Comparison of ENCODE assay signal across 1 cellular context in the genomic region with DNA sequence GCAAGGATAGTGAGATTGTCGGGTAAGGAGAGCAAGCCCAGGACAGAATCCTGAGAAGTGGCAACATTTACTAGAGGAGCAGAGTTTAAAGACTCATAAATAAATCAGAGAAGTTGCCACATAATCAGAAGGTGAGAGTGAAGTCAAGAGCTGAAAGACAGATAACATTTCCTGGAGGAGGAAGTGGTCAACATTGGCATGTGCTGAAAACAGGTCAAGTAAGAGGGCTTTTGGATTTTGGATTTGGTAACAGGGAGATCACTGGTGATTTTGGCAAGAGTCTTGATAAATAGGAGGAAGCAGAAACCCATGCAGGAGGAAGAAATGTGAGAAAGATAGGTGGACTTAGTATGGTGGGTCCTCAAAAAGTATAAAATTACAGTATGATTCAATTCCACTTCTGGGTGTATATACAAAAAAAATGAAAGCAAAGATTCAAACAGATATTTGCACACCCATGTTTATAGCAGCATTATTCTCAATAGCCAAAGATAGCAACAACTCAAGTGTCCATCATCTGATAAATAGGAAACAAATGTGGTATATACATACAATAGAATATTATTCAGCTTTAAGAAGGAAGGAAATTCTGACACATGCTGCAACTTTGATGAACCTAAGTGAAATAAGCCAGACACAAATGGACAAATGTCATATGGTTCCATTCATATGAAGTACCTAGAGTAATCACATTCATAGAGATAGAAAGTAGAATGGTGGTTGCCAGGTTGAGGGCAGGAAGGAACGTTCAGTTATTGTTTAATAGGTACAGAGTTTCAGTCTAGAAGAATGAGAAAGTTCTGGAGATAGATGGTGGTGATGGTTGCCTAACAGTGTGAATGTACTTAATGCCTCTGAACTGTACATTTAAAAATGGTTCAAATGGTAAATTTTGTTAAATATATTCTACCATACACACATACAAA.
TF ChIP-seq lines count a peak whose summit lies in the region.

No MANE protein-coding gene starts in this region.

TF ChIP-seq in K562, 482 proteins besides CTCF, POLR2A, EP300 and RAD21 (continued from another document and continues in another):
- TF ChIP-seq, protein P1, sequence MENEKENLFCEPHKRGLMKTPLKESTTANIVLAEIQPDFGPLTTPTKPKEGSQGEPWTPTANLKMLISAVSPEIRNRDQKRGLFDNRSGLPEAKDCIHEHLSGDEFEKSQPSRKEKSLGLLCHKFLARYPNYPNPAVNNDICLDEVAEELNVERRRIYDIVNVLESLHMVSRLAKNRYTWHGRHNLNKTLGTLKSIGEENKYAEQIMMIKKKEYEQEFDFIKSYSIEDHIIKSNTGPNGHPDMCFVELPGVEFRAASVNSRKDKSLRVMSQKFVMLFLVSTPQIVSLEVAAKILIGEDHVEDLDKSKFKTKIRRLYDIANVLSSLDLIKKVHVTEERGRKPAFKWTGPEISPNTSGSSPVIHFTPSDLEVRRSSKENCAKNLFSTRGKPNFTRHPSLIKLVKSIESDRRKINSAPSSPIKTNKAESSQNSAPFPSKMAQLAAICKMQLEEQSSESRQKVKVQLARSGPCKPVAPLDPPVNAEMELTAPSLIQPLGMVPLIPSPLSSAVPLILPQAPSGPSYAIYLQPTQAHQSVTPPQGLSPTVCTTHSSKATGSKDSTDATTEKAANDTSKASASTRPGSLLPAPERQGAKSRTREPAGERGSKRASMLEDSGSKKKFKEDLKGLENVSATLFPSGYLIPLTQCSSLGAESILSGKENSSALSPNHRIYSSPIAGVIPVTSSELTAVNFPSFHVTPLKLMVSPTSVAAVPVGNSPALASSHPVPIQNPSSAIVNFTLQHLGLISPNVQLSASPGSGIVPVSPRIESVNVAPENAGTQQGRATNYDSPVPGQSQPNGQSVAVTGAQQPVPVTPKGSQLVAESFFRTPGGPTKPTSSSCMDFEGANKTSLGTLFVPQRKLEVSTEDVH (IDR thresholded peaks at IDR 0.05; ENCODE audit: low read depth, partially characterized antibody): no peak
- TF ChIP-seq SP2 (IDR thresholded peaks at IDR 0.05; ENCODE audit: extremely low read depth, low read depth, low read length, poor library complexity, severe bottlenecking) (no peak), KHSRP (IDR thresholded peaks at IDR 0.05) (no peak), HNRNPK (IDR thresholded peaks at IDR 0.05; ENCODE audit: low read depth, low read length, poor library complexity, severe bottlenecking) (no peak), ZBTB17 (CRISPR knock-in tag; IDR thresholded peaks at IDR 0.05) (no peak), ESRRB (CRISPR knock-in tag; IDR thresholded peaks at IDR 0.05; ENCODE audit: borderline replicate concordance) (no peak), NFE2L1 (tag; IDR thresholded peaks at IDR 0.05; ENCODE audit: borderline replicate concordance, low read depth) (no peak), STAG1 (CRISPR knock-in tag; IDR thresholded peaks at IDR 0.05; ENCODE audit: borderline replicate concordance) (no peak), ZBED1 (IDR thresholded peaks at IDR 0.05) (no peak), SETDB1 (IDR thresholded peaks at IDR 0.05; ENCODE audit: low read length) (no peak), TRIM28 (IDR thresholded peaks at IDR 0.05) (no peak), ZNF77 (CRISPR knock-in tag; IDR thresholded peaks at IDR 0.05) (no peak), LCOR (CRISPR knock-in tag; IDR thresholded peaks at IDR 0.05) (no peak), SPI1 (IDR thresholded peaks at IDR 0.05; ENCODE audit: borderline replicate concordance, low read depth, low read length) (peak; percentile 91), HCFC1 (IDR thresholded peaks at IDR 0.05; ENCODE audit: low read depth, low read length) (no peak), RUNX1 (IDR thresholded peaks at IDR 0.05; ENCODE audit: low read depth) (no peak), ZNF311 (CRISPR knock-in tag; IDR thresholded peaks at IDR 0.05) (no peak), KDM4B (IDR thresholded peaks at IDR 0.05; ENCODE audit: borderline replicate concordance in 2 of 2, low read depth in 1 of 2) (no peak), TSC22D4 (tag; IDR thresholded peaks at IDR 0.05) (no peak), HDAC3 (IDR thresholded peaks at IDR 0.05; ENCODE audit: borderline replicate concordance, partially characterized antibody) (no peak), SMAD3 (CRISPR knock-in tag; conservative IDR thresholded peaks at IDR 0.05) (no peak), ARHGAP35 (IDR thresholded peaks at IDR 0.05; ENCODE audit: partially characterized antibody) (no peak), COPS2 (conservative IDR thresholded peaks at IDR 0.05) (no peak), PHB2 (IDR thresholded peaks at IDR 0.05; ENCODE audit: low read depth) (0 out of 2 replicates have a peak, but pooled peaks have one; percentile 37), ZFP36 (IDR thresholded peaks at IDR 0.05; ENCODE audit: low read depth, low read length, partially characterized antibody) (no peak), GATAD2A (IDR thresholded peaks at IDR 0.05) (0 out of 2 replicates have a peak, but pooled peaks have one; percentile 25), ZNF76 (CRISPR knock-in tag; IDR thresholded peaks at IDR 0.05; ENCODE audit: borderline replicate concordance) (no peak), ZNF197 (CRISPR knock-in tag; IDR thresholded peaks at IDR 0.05; ENCODE audit: low read depth) (no peak), POLR2G (IDR thresholded peaks at IDR 0.05; ENCODE audit: low read depth, low read length) (no peak), CHD2 (IDR thresholded peaks at IDR 0.05; ENCODE audit: low read depth, low read length) (no peak)
- TF ChIP-seq, protein P2, sequence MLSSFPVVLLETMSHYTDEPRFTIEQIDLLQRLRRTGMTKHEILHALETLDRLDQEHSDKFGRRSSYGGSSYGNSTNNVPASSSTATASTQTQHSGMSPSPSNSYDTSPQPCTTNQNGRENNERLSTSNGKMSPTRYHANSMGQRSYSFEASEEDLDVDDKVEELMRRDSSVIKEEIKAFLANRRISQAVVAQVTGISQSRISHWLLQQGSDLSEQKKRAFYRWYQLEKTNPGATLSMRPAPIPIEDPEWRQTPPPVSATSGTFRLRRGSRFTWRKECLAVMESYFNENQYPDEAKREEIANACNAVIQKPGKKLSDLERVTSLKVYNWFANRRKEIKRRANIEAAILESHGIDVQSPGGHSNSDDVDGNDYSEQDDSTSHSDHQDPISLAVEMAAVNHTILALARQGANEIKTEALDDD (IDR thresholded peaks at IDR 0.05): peak; percentile 88
- TF ChIP-seq, protein P3, sequence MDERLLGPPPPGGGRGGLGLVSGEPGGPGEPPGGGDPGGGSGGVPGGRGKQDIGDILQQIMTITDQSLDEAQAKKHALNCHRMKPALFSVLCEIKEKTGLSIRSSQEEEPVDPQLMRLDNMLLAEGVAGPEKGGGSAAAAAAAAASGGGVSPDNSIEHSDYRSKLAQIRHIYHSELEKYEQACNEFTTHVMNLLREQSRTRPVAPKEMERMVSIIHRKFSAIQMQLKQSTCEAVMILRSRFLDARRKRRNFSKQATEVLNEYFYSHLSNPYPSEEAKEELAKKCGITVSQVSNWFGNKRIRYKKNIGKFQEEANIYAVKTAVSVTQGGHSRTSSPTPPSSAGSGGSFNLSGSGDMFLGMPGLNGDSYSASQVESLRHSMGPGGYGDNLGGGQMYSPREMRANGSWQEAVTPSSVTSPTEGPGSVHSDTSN (CRISPR knock-in tag; IDR thresholded peaks at IDR 0.05; ENCODE audit: low read depth): no peak
- TF ChIP-seq, protein P3 (tag; conservative IDR thresholded peaks at IDR 0.05; ENCODE audit: low read depth): peak; percentile 76
- TF ChIP-seq, protein P4, sequence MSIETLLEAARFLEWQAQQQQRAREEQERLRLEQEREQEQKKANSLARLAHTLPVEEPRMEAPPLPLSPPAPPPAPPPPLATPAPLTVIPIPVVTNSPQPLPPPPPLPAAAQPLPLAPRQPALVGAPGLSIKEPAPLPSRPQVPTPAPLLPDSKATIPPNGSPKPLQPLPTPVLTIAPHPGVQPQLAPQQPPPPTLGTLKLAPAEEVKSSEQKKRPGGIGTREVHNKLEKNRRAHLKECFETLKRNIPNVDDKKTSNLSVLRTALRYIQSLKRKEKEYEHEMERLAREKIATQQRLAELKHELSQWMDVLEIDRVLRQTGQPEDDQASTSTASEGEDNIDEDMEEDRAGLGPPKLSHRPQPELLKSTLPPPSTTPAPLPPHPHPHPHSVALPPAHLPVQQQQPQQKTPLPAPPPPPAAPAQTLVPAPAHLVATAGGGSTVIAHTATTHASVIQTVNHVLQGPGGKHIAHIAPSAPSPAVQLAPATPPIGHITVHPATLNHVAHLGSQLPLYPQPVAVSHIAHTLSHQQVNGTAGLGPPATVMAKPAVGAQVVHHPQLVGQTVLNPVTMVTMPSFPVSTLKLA (conservative IDR thresholded peaks at IDR 0.05): peak; percentile 2 to 49; a peak in 1 of 4 replicates
- TF ChIP-seq, protein P5, sequence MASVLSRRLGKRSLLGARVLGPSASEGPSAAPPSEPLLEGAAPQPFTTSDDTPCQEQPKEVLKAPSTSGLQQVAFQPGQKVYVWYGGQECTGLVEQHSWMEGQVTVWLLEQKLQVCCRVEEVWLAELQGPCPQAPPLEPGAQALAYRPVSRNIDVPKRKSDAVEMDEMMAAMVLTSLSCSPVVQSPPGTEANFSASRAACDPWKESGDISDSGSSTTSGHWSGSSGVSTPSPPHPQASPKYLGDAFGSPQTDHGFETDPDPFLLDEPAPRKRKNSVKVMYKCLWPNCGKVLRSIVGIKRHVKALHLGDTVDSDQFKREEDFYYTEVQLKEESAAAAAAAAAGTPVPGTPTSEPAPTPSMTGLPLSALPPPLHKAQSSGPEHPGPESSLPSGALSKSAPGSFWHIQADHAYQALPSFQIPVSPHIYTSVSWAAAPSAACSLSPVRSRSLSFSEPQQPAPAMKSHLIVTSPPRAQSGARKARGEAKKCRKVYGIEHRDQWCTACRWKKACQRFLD (CRISPR knock-in tag; IDR thresholded peaks at IDR 0.05): no peak
- TF ChIP-seq, protein P6, sequence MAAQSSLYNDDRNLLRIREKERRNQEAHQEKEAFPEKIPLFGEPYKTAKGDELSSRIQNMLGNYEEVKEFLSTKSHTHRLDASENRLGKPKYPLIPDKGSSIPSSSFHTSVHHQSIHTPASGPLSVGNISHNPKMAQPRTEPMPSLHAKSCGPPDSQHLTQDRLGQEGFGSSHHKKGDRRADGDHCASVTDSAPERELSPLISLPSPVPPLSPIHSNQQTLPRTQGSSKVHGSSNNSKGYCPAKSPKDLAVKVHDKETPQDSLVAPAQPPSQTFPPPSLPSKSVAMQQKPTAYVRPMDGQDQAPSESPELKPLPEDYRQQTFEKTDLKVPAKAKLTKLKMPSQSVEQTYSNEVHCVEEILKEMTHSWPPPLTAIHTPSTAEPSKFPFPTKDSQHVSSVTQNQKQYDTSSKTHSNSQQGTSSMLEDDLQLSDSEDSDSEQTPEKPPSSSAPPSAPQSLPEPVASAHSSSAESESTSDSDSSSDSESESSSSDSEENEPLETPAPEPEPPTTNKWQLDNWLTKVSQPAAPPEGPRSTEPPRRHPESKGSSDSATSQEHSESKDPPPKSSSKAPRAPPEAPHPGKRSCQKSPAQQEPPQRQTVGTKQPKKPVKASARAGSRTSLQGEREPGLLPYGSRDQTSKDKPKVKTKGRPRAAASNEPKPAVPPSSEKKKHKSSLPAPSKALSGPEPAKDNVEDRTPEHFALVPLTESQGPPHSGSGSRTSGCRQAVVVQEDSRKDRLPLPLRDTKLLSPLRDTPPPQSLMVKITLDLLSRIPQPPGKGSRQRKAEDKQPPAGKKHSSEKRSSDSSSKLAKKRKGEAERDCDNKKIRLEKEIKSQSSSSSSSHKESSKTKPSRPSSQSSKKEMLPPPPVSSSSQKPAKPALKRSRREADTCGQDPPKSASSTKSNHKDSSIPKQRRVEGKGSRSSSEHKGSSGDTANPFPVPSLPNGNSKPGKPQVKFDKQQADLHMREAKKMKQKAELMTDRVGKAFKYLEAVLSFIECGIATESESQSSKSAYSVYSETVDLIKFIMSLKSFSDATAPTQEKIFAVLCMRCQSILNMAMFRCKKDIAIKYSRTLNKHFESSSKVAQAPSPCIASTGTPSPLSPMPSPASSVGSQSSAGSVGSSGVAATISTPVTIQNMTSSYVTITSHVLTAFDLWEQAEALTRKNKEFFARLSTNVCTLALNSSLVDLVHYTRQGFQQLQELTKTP (IDR thresholded peaks at IDR 0.05; ENCODE audit: low read depth in 1 of 2, partially characterized antibody in 2 of 2): peak in 1 of 2 experiments; percentile 73
- TF ChIP-seq, protein P7, sequence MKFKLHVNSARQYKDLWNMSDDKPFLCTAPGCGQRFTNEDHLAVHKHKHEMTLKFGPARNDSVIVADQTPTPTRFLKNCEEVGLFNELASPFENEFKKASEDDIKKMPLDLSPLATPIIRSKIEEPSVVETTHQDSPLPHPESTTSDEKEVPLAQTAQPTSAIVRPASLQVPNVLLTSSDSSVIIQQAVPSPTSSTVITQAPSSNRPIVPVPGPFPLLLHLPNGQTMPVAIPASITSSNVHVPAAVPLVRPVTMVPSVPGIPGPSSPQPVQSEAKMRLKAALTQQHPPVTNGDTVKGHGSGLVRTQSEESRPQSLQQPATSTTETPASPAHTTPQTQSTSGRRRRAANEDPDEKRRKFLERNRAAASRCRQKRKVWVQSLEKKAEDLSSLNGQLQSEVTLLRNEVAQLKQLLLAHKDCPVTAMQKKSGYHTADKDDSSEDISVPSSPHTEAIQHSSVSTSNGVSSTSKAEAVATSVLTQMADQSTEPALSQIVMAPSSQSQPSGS (CRISPR knock-in tag; IDR thresholded peaks at IDR 0.05): no peak
- TF ChIP-seq, protein P8, sequence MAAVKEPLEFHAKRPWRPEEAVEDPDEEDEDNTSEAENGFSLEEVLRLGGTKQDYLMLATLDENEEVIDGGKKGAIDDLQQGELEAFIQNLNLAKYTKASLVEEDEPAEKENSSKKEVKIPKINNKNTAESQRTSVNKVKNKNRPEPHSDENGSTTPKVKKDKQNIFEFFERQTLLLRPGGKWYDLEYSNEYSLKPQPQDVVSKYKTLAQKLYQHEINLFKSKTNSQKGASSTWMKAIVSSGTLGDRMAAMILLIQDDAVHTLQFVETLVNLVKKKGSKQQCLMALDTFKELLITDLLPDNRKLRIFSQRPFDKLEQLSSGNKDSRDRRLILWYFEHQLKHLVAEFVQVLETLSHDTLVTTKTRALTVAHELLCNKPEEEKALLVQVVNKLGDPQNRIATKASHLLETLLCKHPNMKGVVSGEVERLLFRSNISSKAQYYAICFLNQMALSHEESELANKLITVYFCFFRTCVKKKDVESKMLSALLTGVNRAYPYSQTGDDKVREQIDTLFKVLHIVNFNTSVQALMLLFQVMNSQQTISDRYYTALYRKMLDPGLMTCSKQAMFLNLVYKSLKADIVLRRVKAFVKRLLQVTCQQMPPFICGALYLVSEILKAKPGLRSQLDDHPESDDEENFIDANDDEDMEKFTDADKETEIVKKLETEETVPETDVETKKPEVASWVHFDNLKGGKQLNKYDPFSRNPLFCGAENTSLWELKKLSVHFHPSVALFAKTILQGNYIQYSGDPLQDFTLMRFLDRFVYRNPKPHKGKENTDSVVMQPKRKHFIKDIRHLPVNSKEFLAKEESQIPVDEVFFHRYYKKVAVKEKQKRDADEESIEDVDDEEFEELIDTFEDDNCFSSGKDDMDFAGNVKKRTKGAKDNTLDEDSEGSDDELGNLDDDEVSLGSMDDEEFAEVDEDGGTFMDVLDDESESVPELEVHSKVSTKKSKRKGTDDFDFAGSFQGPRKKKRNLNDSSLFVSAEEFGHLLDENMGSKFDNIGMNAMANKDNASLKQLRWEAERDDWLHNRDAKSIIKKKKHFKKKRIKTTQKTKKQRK (IDR thresholded peaks at IDR 0.05; ENCODE audit: borderline replicate concordance, low read depth, low read length): no peak
